ENCODE assay signal across 11 cellular contexts in the genomic region with DNA sequence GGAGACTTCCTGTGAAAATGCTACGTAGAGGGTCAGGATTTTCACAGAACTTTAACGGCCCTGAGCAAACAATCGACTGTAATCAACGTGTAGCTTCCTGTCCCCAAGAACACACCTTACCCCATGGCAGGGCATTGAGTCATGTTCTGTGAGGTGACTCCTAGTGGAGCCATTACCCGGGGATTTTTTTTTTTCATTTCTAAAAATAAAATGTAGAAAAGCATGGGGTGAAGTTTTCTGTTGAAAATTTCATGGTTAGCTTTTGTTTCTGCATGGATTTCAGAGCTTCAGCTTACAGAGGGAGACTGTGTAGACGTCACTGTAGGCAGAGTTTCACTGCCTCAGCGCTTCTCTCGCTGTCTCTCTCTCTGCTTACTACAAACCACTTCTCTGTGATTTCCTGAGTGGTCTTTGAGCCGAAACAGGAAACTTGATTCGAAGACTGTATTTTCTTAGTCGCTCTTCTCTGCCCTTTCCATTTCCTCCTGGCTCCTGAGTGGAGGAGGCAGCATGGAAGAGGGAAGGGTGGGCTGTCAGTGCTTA.
DNase-seq lines count a peak whose midpoint lies in the region; ATAC-seq, FAIRE-seq and TF ChIP-seq lines count a peak whose summit lies in the region.
"Had no signal": no experiment of that assay in that cellular context is flagged by ENCODE, and none has a peak within 500 bp of the region (broad histone marks: within the 10 kb centered on the region; RNA-seq: fewer than 3 reads in every experiment).

No MANE protein-coding gene starts in this region.

- TF ChIP-seq CTCF in liver (IDR thresholded peaks at IDR 0.05; ENCODE audit: low read depth, low read length, missing input control) (no peak), HepG2 (CRISPR knock-in tag; IDR thresholded peaks at IDR 0.05) (no peak)

- no peaks in the 10 kb centered on the region for H3K9me3 Mint-ChIP-seq in activated T-helper 1 cell treated with anti-CD3 and anti-CD28 coated beads, Interleukin-12 subunit alpha, Interleukin-12 subunit beta, Interleukin-2, Interleukin-4 antibody, amounts not matched to agents 30 ng/mL and 10 ng/mL and 1 ng/mL, durations not matched to agents 14 hours and 24 hours and 36 hours

- in situ Hi-C loops in HepG2 (cut with HindIII; ENCODE audit: extremely low pct_ligation_motif_present, low pct_unique_long_range_greater_than_20kb): loop anchor here (10.0 kb wide), 1 partner anchor 168 kb away; no protein-coding TSS in a partner anchor

- BruUV-seq in HepG2 (replicated peaks; lab: Mats Ljungman, UMichigan): no TSS peak

- no peak for FAIRE-seq in HepG2 (lab: Jason Lieb, UNC)

- no peak overlapping the region for H3K4me3 ChIP-seq in liver (ENCODE audit: low read depth in 1 of 3, low read length in 3 of 3)
- H3K4me3 ChIP-seq in HepG2 (replicated peaks in 1 of 3; ENCODE audit: insufficient read depth in 1 of 3, low read depth in 2 of 3, low read length in 3 of 3): no peak overlapping the region
- H3K4me3 ChIP-seq: coronary artery had no signal

- H3K4me2 ChIP-seq in HepG2 (ENCODE audit: low read depth, low read length): no peak overlapping the region

- CTCF ChIA-PET in HepG2 (lab: Yijun Ruan, JAX; ENCODE audit: low intra/inter-chr PET ratio, low total read pairs): no interaction called here

- H3K4me1 Mint-ChIP-seq in activated T-helper 1 cell treated with anti-CD3 and anti-CD28 coated beads, Interleukin-12 subunit alpha, Interleukin-12 subunit beta, Interleukin-2, Interleukin-4 antibody, amounts not matched to agents 30 ng/mL and 10 ng/mL and 1 ng/mL, durations not matched to agents 14 hours and 24 hours and 36 hours (ENCODE audit: low read depth): peaks cover 83% of the 10 kb centered on the region

- H3K27ac Mint-ChIP-seq in activated T-helper 1 cell treated with anti-CD3 and anti-CD28 coated beads, Interleukin-12 subunit alpha, Interleukin-12 subunit beta, Interleukin-2, Interleukin-4 antibody, amounts not matched to agents 30 ng/mL and 10 ng/mL and 1 ng/mL, durations not matched to agents 14 hours and 24 hours and 36 hours: peak overlapping the region; percentile 95

- ATAC-seq in HepG2 (no peak), GM19467 (IDR thresholded peaks at IDR 0.05; ENCODE audit: unreplicated experiment) (no peak)

- H3K9ac ChIP-seq in liver (ENCODE audit: low read depth in 1 of 2, low read length in 2 of 2): no peak overlapping the region
- H3K9ac ChIP-seq in HepG2 (ENCODE audit: insufficient read depth, low read depth, low read length): no peak overlapping the region

- 66% methylated on average over 11 of the region's 11 CpGs for WGBS in liver
- 93% methylated on average over 11 of the region's 11 CpGs for WGBS in HepG2 (ENCODE audit: low lambda C conversion rate)

- no peaks in the 10 kb centered on the region for H3K4me1 ChIP-seq in liver (ENCODE audit: control insufficient read depth in 4 of 4, insufficient read depth in 4 of 4, low read length in 3 of 4)
- H3K4me1 ChIP-seq in HepG2 (ENCODE audit: insufficient read depth, low read length): no peaks in the 10 kb centered on the region

- H3K79me2 ChIP-seq in HepG2 (ENCODE audit: insufficient read depth, low read length): no peaks in the 10 kb centered on the region

- H3K27ac ChIP-seq in liver (ENCODE audit: low read depth in 1 of 2, low read length in 2 of 2) (peak overlapping the region; percentile 44 to 51), HepG2 (ENCODE audit: extremely low read length, insufficient read depth, low read length) (no peak overlapping the region)
- H3K27ac ChIP-seq: C4-2B had no signal

- H3K4me3 Mint-ChIP-seq in activated T-helper 1 cell treated with anti-CD3 and anti-CD28 coated beads, Interleukin-12 subunit alpha, Interleukin-12 subunit beta, Interleukin-2, Interleukin-4 antibody, amounts not matched to agents 30 ng/mL and 10 ng/mL and 1 ng/mL, durations not matched to agents 14 hours and 24 hours and 36 hours: peak overlapping the region; percentile 70

- H3K9me3 ChIP-seq in liver (ENCODE audit: control insufficient read depth in 4 of 4, low read length in 3 of 4) (no peaks in the 10 kb centered on the region), HepG2 (ENCODE audit: low read length) (no peaks in the 10 kb centered on the region)

- H2AFZ ChIP-seq in HepG2 (ENCODE audit: low read length): no peak overlapping the region

- TF ChIP-seq RAD21 in liver (IDR thresholded peaks at IDR 0.05) (no peak), HepG2 (CRISPR knock-in tag; IDR thresholded peaks at IDR 0.05) (no peak)

- DNase-seq in HepG2 (ENCODE audit: low spot score) (no peak), left kidney (ENCODE audit: low read depth, low spot score) (peak; percentile 50), COLO668 (lab: John Stamatoyannopoulos, UW; ENCODE audit: unreplicated experiment) (no peak), amniotic stem cell (lab: John Stamatoyannopoulos, UW) (no peak), D341Med (ENCODE audit: low spot score) (no peak)
- DNase-seq in activated T-helper 1 cell treated with anti-CD3 and anti-CD28 coated beads, Interleukin-12 subunit alpha, Interleukin-12 subunit beta, Interleukin-2, Interleukin-4 antibody, amounts not matched to agents 30 ng/mL and 10 ng/mL and 1 ng/mL, durations not matched to agents 14 hours and 24 hours and 36 hours (ENCODE audit: low spot score): peak; percentile 41
- DNase-seq: NCI-H345 had no signal

- intact Hi-C loops in HepG2 (cut with micrococcal nuclease; ENCODE audit: unreplicated experiment): no loop called here
- intact Hi-C loops in activated T-helper 1 cell treated with anti-CD3 and anti-CD28 coated beads, Interleukin-12 subunit alpha, Interleukin-12 subunit beta, Interleukin-2, Interleukin-4 antibody, amounts not matched to agents 30 ng/mL and 10 ng/mL and 1 ng/mL, durations not matched to agents 14 hours and 24 hours and 36 hours (cut with micrococcal nuclease): loop anchor here (1.0 to 2.0 kb wide), 4 partner anchors 14 to 214 kb away; partner anchors contain the start of gene UBE2D3

- no peak for TF ChIP-seq EP300 in HepG2 (IDR thresholded peaks at IDR 0.05; ENCODE audit: low read depth in 2 of 2, low read length in 2 of 2)
- no peak for TF ChIP-seq EP300 in HepG2 (CRISPR knock-in tag; IDR thresholded peaks at IDR 0.05; ENCODE audit: borderline replicate concordance)

- no peak for TF ChIP-seq POLR2A in HepG2 (IDR thresholded peaks at IDR 0.05; ENCODE audit: insufficient read depth in 1 of 2, low read depth in 2 of 2, low read length in 2 of 2)

- no peaks in the 10 kb centered on the region for H3K27me3 Mint-ChIP-seq in activated T-helper 1 cell treated with anti-CD3 and anti-CD28 coated beads, Interleukin-12 subunit alpha, Interleukin-12 subunit beta, Interleukin-2, Interleukin-4 antibody, amounts not matched to agents 30 ng/mL and 10 ng/mL and 1 ng/mL, durations not matched to agents 14 hours and 24 hours and 36 hours (ENCODE audit: insufficient read depth)

- no peaks in the 10 kb centered on the region for H4K20me1 ChIP-seq in HepG2 (ENCODE audit: insufficient read depth, low read length)

- H3K36me3 ChIP-seq in liver (ENCODE audit: control insufficient read depth in 4 of 4, insufficient read depth in 3 of 4, low read depth in 1 of 4, low read length in 3 of 4): peaks cover 12 to 75% (median 62%) of the 10 kb centered on the region in 4 donors
- H3K36me3 ChIP-seq in HepG2 (replicated peaks in 1 of 2; ENCODE audit: control insufficient read depth in 1 of 2, insufficient read depth in 2 of 2, low read length in 2 of 2): peaks cover 21 to 67% of the 10 kb centered on the region in 2 experiments

- H3K36me3 Mint-ChIP-seq in activated T-helper 1 cell treated with anti-CD3 and anti-CD28 coated beads, Interleukin-12 subunit alpha, Interleukin-12 subunit beta, Interleukin-2, Interleukin-4 antibody, amounts not matched to agents 30 ng/mL and 10 ng/mL and 1 ng/mL, durations not matched to agents 14 hours and 24 hours and 36 hours (ENCODE audit: low read depth): peaks cover 79% of the 10 kb centered on the region

- POLR2A ChIA-PET in HepG2 (lab: Yijun Ruan, JAX): interaction anchor here (0.7 kb wide), 1 partner anchor 8 kb away, joined by 3 read pairs; no protein-coding TSS in a partner anchor

- no peaks in the 10 kb centered on the region for H3K27me3 ChIP-seq in liver (ENCODE audit: control insufficient read depth in 4 of 4, insufficient read depth in 4 of 4, low read length in 3 of 4)
- H3K27me3 ChIP-seq in HepG2 (ENCODE audit: control insufficient read depth in 1 of 2, insufficient read depth in 2 of 2, low read length in 2 of 2): no peaks in the 10 kb centered on the region

TF ChIP-seq in liver, 16 proteins besides CTCF, POLR2A, EP300 and RAD21 (continues in another document):
- TF ChIP-seq NR2F2 (IDR thresholded peaks at IDR 0.05) (no peak), JUND (IDR thresholded peaks at IDR 0.05) (no peak), HNF4G (IDR thresholded peaks at IDR 0.05) (no peak), EGR1 (IDR thresholded peaks at IDR 0.05; ENCODE audit: low read depth in 2 of 2) (no peak), FOXA1 (IDR thresholded peaks at IDR 0.05) (no peak), SP1 (IDR thresholded peaks at IDR 0.05) (no peak), RXRA (IDR thresholded peaks at IDR 0.05) (no peak)

TF ChIP-seq in HepG2, 621 proteins besides CTCF, POLR2A, EP300 and RAD21 (continues in another document):
- TF ChIP-seq ZBTB38 (CRISPR knock-in tag; IDR thresholded peaks at IDR 0.05): no peak
- no peak for TF ChIP-seq ELF1 (CRISPR knock-in tag; IDR thresholded peaks at IDR 0.05)

Comparison
In these comparisons a context has a peak if more than half of its experiments do, and no peak if none do; other contexts are left out.
1. DNase-seq: peak in activated T-helper 1 cell treated with anti-CD3 and anti-CD28 coated beads, Interleukin-12 subunit alpha, Interleukin-12 subunit beta, Interleukin-2, Interleukin-4 antibody, amounts not matched to agents 30 ng/mL and 10 ng/mL and 1 ng/mL, durations not matched to agents 14 hours and 24 hours and 36 hours (single experiment) and left kidney (single experiment); none in HepG2 (single experiment), COLO668 (single experiment), amniotic stem cell (single experiment) and D341Med (single experiment).